ENCODE assay signal across 15 cellular contexts in the genomic region with DNA sequence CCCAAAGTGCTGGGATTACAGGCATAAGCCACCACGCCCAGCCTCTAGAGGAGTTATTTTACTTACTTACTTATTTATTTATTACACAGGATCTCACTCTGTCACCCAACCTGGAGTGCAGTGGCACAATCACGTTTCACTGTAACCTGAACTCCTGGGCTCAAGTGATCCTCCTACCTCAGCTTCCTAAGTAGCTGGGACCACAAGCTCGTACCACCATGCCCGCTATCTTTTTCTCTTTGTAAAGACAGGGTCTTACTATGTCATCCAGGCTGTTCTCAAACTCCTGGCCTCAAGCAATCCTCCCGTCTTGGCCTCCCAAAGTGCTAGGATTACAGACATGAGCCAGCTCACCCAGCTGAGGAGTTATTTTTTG.
DNase-seq lines count a peak whose midpoint lies in the region; ATAC-seq and TF ChIP-seq lines count a peak whose summit lies in the region.
"Had no signal": no experiment of that assay in that cellular context is flagged by ENCODE, and none has a peak within 500 bp of the region (broad histone marks: within the 10 kb centered on the region; RNA-seq: fewer than 3 reads in every experiment).

No MANE protein-coding gene starts in this region.

- H3K9ac ChIP-seq in DND-41 (ENCODE audit: low read depth, low read length): 0 out of 2 replicates have a peak overlapping the region, but pooled peaks have one; percentile 14
- H3K9ac ChIP-seq: GM23248 had no signal

- no peak overlapping the region for H3K27ac Mint-ChIP-seq in activated naive CD8-positive, alpha-beta T cell
- H3K27ac Mint-ChIP-seq: progenitor cell of endocrine pancreas had no signal

- DNase-seq in NCI-H748 (lab: John Stamatoyannopoulos, UW; ENCODE audit: unreplicated experiment) (peak; percentile 31), NCI-H748 treated with DMSO at 0.1 percent for 48 hours (lab: John Stamatoyannopoulos, UW) (no peak), DND-41 (no peak), nucleus accumbens (lab: John Stamatoyannopoulos, UW) (no peak), NCI-H146 (lab: John Stamatoyannopoulos, UW) (no peak)
- DNase-seq: COR-L47; dermis blood vessel endothelial cell; GM23248; NCI-H1417; NCI-H524 treated with DMSO at 0.1 percent for 48 hours; stimulated activated naive CD4-positive, alpha-beta T cell had no signal

- peak overlapping the region; percentile 91 for H3K4me3 Mint-ChIP-seq in activated naive CD8-positive, alpha-beta T cell

- no peak overlapping the region for H3K4me3 ChIP-seq in DND-41 (ENCODE audit: low read depth in 1 of 2, low read length in 2 of 2)
- H3K4me3 ChIP-seq: GM23248 had no signal

- H2AFZ ChIP-seq in DND-41 (ENCODE audit: low read depth, low read length): no peak overlapping the region
- H2AFZ ChIP-seq: GM23248 had no signal

- peaks cover 18% of the 10 kb centered on the region for H3K36me3 ChIP-seq in DND-41 (ENCODE audit: insufficient read depth, low read length)

- H3K4me2 ChIP-seq in DND-41 (ENCODE audit: insufficient read depth, low read length): no peak overlapping the region; the same call in 1 of the 2 replicates

- ATAC-seq in DND-41 (ENCODE audit: insufficient read depth, low read depth): no peak
- ATAC-seq: SK-N-SH treated with all-trans-retinoic acid at 6 μM for 48 hours had no signal

- no peaks in the 10 kb centered on the region for H3K27me3 ChIP-seq in DND-41 (ENCODE audit: insufficient read depth, low read length, poor library complexity)

- H3K36me3 Mint-ChIP-seq in activated naive CD8-positive, alpha-beta T cell: no peaks in the 10 kb centered on the region

- peaks cover 36% of the 10 kb centered on the region for H3K79me2 ChIP-seq in DND-41 (ENCODE audit: insufficient read depth, low read length)

- no peaks in the 10 kb centered on the region for H3K9me3 Mint-ChIP-seq in activated naive CD8-positive, alpha-beta T cell (ENCODE audit: low read depth)

- peaks cover 19% of the 10 kb centered on the region for H4K20me1 ChIP-seq in DND-41 (ENCODE audit: insufficient read depth, low read length)

- no peak overlapping the region; the same call in 1 of the 2 replicates for H3K27ac ChIP-seq in DND-41 (ENCODE audit: low read length)
- H3K27ac ChIP-seq: GM23248, HL-60 had no signal

- no peaks in the 10 kb centered on the region for H3K9me3 ChIP-seq in DND-41 (ENCODE audit: insufficient read depth, low read length, severe bottlenecking)

- no peaks in the 10 kb centered on the region for H3K27me3 Mint-ChIP-seq in activated naive CD8-positive, alpha-beta T cell

- TF ChIP-seq CTCF in DND-41 (IDR thresholded peaks at IDR 0.05; ENCODE audit: borderline replicate concordance, extremely low read depth, low read length, poor library complexity, severe bottlenecking): no peak

- peaks cover 39% of the 10 kb centered on the region for H3K4me1 ChIP-seq in DND-41 (ENCODE audit: insufficient read depth, low read length)

- H3K4me1 Mint-ChIP-seq in activated naive CD8-positive, alpha-beta T cell (ENCODE audit: low read depth): peaks cover 9% of the 10 kb centered on the region
